1 cellular context compared by ENCODE assay signal in the genomic region with DNA sequence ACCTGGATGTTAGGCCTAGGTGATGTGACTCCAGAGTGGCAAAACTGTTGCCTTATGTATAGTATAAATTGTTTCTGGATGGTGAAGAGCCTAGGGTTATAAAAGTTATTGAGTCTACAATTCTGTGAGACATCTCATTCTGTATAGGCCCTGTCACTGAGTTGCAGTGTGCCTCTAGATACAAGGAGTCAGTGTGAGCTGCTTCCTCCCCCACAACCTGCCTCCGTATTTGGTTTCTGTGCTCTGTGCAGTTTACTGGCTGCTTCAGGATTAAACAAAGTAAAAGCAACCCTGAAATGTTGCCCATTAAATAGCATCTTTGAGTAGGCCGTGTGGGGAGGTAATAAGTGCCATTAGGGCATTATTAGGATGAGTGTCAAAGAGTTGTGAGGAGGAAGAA.
TF ChIP-seq lines count a peak whose summit lies in the region.

No MANE protein-coding gene starts in this region.

TF ChIP-seq in GM23338, 12 proteins besides CTCF, POLR2A, EP300 and RAD21 (continued from another document):
- TF ChIP-seq, protein P1, sequence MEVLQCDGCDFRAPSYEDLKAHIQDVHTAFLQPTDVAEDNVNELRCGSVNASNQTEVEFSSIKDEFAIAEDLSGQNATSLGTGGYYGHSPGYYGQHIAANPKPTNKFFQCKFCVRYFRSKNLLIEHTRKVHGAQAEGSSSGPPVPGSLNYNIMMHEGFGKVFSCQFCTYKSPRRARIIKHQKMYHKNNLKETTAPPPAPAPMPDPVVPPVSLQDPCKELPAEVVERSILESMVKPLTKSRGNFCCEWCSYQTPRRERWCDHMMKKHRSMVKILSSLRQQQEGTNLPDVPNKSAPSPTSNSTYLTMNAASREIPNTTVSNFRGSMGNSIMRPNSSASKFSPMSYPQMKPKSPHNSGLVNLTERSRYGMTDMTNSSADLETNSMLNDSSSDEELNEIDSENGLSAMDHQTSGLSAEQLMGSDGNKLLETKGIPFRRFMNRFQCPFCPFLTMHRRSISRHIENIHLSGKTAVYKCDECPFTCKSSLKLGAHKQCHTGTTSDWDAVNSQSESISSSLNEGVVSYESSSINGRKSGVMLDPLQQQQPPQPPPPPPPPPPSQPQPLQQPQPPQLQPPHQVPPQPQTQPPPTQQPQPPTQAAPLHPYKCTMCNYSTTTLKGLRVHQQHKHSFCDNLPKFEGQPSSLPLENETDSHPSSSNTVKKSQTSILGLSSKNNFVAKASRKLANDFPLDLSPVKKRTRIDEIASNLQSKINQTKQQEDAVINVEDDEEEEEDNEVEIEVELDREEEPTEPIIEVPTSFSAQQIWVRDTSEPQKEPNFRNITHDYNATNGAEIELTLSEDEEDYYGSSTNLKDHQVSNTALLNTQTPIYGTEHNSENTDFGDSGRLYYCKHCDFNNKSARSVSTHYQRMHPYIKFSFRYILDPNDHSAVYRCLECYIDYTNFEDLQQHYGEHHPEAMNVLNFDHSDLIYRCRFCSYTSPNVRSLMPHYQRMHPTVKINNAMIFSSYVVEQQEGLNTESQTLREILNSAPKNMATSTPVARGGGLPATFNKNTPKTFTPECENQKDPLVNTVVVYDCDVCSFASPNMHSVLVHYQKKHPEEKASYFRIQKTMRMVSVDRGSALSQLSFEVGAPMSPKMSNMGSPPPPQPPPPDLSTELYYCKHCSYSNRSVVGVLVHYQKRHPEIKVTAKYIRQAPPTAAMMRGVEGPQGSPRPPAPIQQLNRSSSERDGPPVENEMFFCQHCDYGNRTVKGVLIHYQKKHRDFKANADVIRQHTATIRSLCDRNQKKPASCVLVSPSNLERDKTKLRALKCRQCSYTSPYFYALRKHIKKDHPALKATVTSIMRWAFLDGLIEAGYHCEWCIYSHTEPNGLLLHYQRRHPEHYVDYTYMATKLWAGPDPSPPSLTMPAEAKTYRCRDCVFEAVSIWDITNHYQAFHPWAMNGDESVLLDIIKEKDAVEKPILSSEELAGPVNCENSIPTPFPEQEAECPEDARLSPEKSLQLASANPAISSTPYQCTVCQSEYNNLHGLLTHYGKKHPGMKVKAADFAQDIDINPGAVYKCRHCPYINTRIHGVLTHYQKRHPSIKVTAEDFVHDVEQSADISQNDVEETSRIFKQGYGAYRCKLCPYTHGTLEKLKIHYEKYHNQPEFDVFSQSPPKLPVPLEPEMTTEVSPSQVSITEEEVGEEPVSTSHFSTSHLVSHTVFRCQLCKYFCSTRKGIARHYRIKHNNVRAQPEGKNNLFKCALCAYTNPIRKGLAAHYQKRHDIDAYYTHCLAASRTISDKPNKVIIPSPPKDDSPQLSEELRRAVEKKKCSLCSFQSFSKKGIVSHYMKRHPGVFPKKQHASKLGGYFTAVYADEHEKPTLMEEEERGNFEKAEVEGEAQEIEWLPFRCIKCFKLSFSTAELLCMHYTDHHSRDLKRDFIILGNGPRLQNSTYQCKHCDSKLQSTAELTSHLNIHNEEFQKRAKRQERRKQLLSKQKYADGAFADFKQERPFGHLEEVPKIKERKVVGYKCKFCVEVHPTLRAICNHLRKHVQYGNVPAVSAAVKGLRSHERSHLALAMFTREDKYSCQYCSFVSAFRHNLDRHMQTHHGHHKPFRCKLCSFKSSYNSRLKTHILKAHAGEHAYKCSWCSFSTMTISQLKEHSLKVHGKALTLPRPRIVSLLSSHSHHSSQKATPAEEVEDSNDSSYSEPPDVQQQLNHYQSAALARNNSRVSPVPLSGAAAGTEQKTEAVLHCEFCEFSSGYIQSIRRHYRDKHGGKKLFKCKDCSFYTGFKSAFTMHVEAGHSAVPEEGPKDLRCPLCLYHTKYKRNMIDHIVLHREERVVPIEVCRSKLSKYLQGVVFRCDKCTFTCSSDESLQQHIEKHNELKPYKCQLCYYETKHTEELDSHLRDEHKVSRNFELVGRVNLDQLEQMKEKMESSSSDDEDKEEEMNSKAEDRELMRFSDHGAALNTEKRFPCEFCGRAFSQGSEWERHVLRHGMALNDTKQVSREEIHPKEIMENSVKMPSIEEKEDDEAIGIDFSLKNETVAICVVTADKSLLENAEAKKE (CRISPR knock-in tag; IDR thresholded peaks at IDR 0.05) = no peak
- TF ChIP-seq, protein P2, sequence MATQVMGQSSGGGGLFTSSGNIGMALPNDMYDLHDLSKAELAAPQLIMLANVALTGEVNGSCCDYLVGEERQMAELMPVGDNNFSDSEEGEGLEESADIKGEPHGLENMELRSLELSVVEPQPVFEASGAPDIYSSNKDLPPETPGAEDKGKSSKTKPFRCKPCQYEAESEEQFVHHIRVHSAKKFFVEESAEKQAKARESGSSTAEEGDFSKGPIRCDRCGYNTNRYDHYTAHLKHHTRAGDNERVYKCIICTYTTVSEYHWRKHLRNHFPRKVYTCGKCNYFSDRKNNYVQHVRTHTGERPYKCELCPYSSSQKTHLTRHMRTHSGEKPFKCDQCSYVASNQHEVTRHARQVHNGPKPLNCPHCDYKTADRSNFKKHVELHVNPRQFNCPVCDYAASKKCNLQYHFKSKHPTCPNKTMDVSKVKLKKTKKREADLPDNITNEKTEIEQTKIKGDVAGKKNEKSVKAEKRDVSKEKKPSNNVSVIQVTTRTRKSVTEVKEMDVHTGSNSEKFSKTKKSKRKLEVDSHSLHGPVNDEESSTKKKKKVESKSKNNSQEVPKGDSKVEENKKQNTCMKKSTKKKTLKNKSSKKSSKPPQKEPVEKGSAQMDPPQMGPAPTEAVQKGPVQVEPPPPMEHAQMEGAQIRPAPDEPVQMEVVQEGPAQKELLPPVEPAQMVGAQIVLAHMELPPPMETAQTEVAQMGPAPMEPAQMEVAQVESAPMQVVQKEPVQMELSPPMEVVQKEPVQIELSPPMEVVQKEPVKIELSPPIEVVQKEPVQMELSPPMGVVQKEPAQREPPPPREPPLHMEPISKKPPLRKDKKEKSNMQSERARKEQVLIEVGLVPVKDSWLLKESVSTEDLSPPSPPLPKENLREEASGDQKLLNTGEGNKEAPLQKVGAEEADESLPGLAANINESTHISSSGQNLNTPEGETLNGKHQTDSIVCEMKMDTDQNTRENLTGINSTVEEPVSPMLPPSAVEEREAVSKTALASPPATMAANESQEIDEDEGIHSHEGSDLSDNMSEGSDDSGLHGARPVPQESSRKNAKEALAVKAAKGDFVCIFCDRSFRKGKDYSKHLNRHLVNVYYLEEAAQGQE (IDR thresholded peaks at IDR 0.05; ENCODE audit: unreplicated experiment) = no peak
- TF ChIP-seq POLR2AphosphoS5 (IDR thresholded peaks at IDR 0.05; ENCODE audit: low read depth) (no peak), ZNF114 (CRISPR knock-in tag; IDR thresholded peaks at IDR 0.05) (no peak), NANOG (IDR thresholded peaks at IDR 0.05; ENCODE audit: borderline replicate concordance) (no peak), EZH2 (IDR thresholded peaks at IDR 0.05; ENCODE audit: low read depth, unreplicated experiment) (no peak), JUNB (IDR thresholded peaks at IDR 0.05; ENCODE audit: unreplicated experiment) (no peak), STAT1 (IDR thresholded peaks at IDR 0.05; ENCODE audit: unreplicated experiment) (no peak), ZNF331 (CRISPR knock-in tag; IDR thresholded peaks at IDR 0.05; ENCODE audit: low read depth) (no peak), CREB1 (CRISPR knock-in tag; IDR thresholded peaks at IDR 0.05; ENCODE audit: low read depth) (no peak)
- TF ChIP-seq, protein P3, sequence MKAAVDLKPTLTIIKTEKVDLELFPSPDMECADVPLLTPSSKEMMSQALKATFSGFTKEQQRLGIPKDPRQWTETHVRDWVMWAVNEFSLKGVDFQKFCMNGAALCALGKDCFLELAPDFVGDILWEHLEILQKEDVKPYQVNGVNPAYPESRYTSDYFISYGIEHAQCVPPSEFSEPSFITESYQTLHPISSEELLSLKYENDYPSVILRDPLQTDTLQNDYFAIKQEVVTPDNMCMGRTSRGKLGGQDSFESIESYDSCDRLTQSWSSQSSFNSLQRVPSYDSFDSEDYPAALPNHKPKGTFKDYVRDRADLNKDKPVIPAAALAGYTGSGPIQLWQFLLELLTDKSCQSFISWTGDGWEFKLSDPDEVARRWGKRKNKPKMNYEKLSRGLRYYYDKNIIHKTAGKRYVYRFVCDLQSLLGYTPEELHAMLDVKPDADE (IDR thresholded peaks at IDR 0.05) = no peak
